In the genomic region with DNA sequence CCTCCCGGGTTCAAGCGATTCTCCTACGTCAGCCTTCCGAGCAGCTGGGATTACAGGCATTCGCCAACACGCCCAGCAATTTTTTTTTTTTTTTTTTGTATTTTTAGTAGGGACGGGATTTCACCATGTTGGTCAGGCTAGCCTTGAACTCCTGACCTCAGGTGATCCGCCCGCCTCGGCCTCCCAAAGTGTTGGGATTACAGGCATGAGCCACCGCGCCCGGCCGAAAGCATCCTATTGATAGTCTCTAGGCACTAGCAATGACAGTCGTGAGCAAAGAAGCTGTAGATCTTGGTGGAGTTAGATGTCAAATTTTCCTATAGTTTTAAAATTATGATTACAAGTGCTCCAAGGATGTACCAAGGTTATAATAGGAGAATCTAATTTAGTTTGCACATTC, we compare ENCODE assay signal across 8 cellular contexts. TPM values are rescaled to one million over a fixed set of nuclear protein-coding genes. Genes with fewer than 3 reads are reported as not detected.
A peak's percentile ranks its signal among the peaks of the same experiment; 100 is the strongest.
DNase-seq lines count a peak whose midpoint lies in the region; ATAC-seq and TF ChIP-seq lines count a peak whose summit lies in the region.
"Not testable (repeated sequence)": the region's sequence is repeated elsewhere in the genome, so short reads cannot be mapped to it uniquely, and the experiment has no call there.

No MANE protein-coding gene starts in this region.

- H3K27ac Mint-ChIP-seq in CD4-positive, CD25-positive, alpha-beta regulatory T cell; T-cell; activated naive CD8-positive, alpha-beta T cell; nephron progenitor cell: not testable (repeated sequence)
- H3K27ac Mint-ChIP-seq in effector memory CD8-positive, alpha-beta T cell: peak overlapping the region in 1 of 2 donors; percentile 41
- H3K27ac Mint-ChIP-seq in naive B cell: peak overlapping the region in 1 of 6 donors; percentile 29
- peak overlapping the region; percentile 5 for H3K27ac Mint-ChIP-seq in stimulated activated naive B cell treated with anti-CD40 and anti-IgM and Interleukin-4, amounts not matched to agents 10 μg/mL and 1 μg/mL and 100 μg/mL, for 72 hours

- POLR2A ChIA-PET in T-cell (lab: Charles Lee): not testable (repeated sequence)

- not testable (repeated sequence) for H3K27me3 ChIP-seq in CD4-positive, CD25-positive, alpha-beta regulatory T cell (ENCODE audit: control insufficient read depth, insufficient read depth, low read length); DND-41 (ENCODE audit: insufficient read depth, low read length, poor library complexity)

- not testable (repeated sequence) for H3K9ac ChIP-seq in DND-41 (ENCODE audit: low read depth, low read length)

- CTCF ChIA-PET in T-cell (lab: Charles Lee): interaction anchor here (0.6 to 0.7 kb wide), 2 partner anchors 32 to 527 kb away, joined by 3 to 4 read pairs; no protein-coding TSS in a partner anchor

- not testable (repeated sequence) for H3K4me3 ChIP-seq in CD4-positive, CD25-positive, alpha-beta regulatory T cell (ENCODE audit: low read depth, low read length); DND-41 (ENCODE audit: low read depth in 1 of 2, low read length in 2 of 2)

- not testable (repeated sequence) for H3K9me3 Mint-ChIP-seq in CD4-positive, CD25-positive, alpha-beta regulatory T cell; T-cell; activated naive CD8-positive, alpha-beta T cell (ENCODE audit: low read depth); effector memory CD8-positive, alpha-beta T cell; naive B cell; nephron progenitor cell; stimulated activated naive B cell treated with anti-CD40 and anti-IgM and Interleukin-4, amounts not matched to agents 10 μg/mL and 1 μg/mL and 100 μg/mL, for 72 hours

- DNase-seq in CD4-positive, CD25-positive, alpha-beta regulatory T cell; DND-41; T-cell; effector memory CD8-positive, alpha-beta T cell; naive B cell; nephron progenitor cell; stimulated activated naive B cell treated with anti-CD40 and anti-IgM and Interleukin-4, amounts not matched to agents 10 μg/mL and 1 μg/mL and 100 μg/mL, for 72 hours: not testable (repeated sequence)

- peak overlapping the region in 3 of 4 donors; percentile 22 to 55 (median 29) for H3K4me3 Mint-ChIP-seq in CD4-positive, CD25-positive, alpha-beta regulatory T cell
- H3K4me3 Mint-ChIP-seq in T-cell (peak overlapping the region in 2 of 3 donors; percentile 1 to 6), naive B cell (peak overlapping the region in 5 of 8 donors; percentile 9 to 71 (median 25)), nephron progenitor cell (peak overlapping the region; percentile 20)
- peak overlapping the region; percentile 13 for H3K4me3 Mint-ChIP-seq in activated naive CD8-positive, alpha-beta T cell
- H3K4me3 Mint-ChIP-seq in effector memory CD8-positive, alpha-beta T cell: peak overlapping the region; percentile 29 to 44
- peak overlapping the region in 1 of 2 donors; percentile 30 for H3K4me3 Mint-ChIP-seq in stimulated activated naive B cell treated with anti-CD40 and anti-IgM and Interleukin-4, amounts not matched to agents 10 μg/mL and 1 μg/mL and 100 μg/mL, for 72 hours

- not testable (repeated sequence) for H4K20me1 ChIP-seq in DND-41 (ENCODE audit: insufficient read depth, low read length)

- not testable (repeated sequence) for H3K27ac ChIP-seq in CD4-positive, CD25-positive, alpha-beta regulatory T cell (ENCODE audit: insufficient read depth, low read length, poor library complexity, severe bottlenecking); DND-41 (ENCODE audit: low read length)

- peaks cover 11% of the 10 kb centered on the region for H3K4me1 ChIP-seq in CD4-positive, CD25-positive, alpha-beta regulatory T cell (ENCODE audit: control insufficient read depth, insufficient read depth, low read length, poor library complexity, severe bottlenecking)
- peaks cover 21% of the 10 kb centered on the region for H3K4me1 ChIP-seq in DND-41 (ENCODE audit: insufficient read depth, low read length)

- H3K79me2 ChIP-seq in DND-41 (ENCODE audit: insufficient read depth, low read length): peaks cover 36% of the 10 kb centered on the region

- peak overlapping the region; percentile 61 for H2AFZ ChIP-seq in DND-41 (ENCODE audit: low read depth, low read length)

- not testable (repeated sequence) for H3K27me3 Mint-ChIP-seq in CD4-positive, CD25-positive, alpha-beta regulatory T cell; T-cell; activated naive CD8-positive, alpha-beta T cell; effector memory CD8-positive, alpha-beta T cell; stimulated activated naive B cell treated with anti-CD40 and anti-IgM and Interleukin-4, amounts not matched to agents 10 μg/mL and 1 μg/mL and 100 μg/mL, for 72 hours
- H3K27me3 Mint-ChIP-seq in naive B cell (peaks cover 0 to 11% (median 4%) of the 10 kb centered on the region in 3 donors), nephron progenitor cell (ENCODE audit: low read depth, poor library complexity) (peaks cover 37% of the 10 kb centered on the region)

- ATAC-seq in CD4-positive, CD25-positive, alpha-beta regulatory T cell (ENCODE audit: low read depth in 2 of 2); DND-41 (ENCODE audit: insufficient read depth, low read depth); T-cell (replicated peaks in 1 of 4); effector memory CD8-positive, alpha-beta T cell (replicated peaks); naive B cell (ENCODE audit: low read depth in 2 of 2); stimulated activated naive B cell treated with anti-CD40 and anti-IgM and Interleukin-4, amounts not matched to agents 10 μg/mL and 1 μg/mL and 100 μg/mL, for 72 hours (replicated peaks): not testable (repeated sequence)

- not testable (repeated sequence) for H3K36me3 Mint-ChIP-seq in CD4-positive, CD25-positive, alpha-beta regulatory T cell; T-cell; activated naive CD8-positive, alpha-beta T cell; naive B cell; nephron progenitor cell (ENCODE audit: low read depth); stimulated activated naive B cell treated with anti-CD40 and anti-IgM and Interleukin-4, amounts not matched to agents 10 μg/mL and 1 μg/mL and 100 μg/mL, for 72 hours
- H3K36me3 Mint-ChIP-seq in effector memory CD8-positive, alpha-beta T cell (ENCODE audit: insufficient read depth): peaks cover 17% of the 10 kb centered on the region

- not testable (repeated sequence) for TF ChIP-seq CTCF in DND-41 (IDR thresholded peaks at IDR 0.05; ENCODE audit: borderline replicate concordance, extremely low read depth, low read length, poor library complexity, severe bottlenecking); nephron progenitor cell (IDR thresholded peaks at IDR 0.05)

- not testable (repeated sequence) for H3K9me3 ChIP-seq in CD4-positive, CD25-positive, alpha-beta regulatory T cell (ENCODE audit: control insufficient read depth in 2 of 2, low read length in 2 of 2); DND-41 (ENCODE audit: insufficient read depth, low read length, severe bottlenecking)

- H3K36me3 ChIP-seq in CD4-positive, CD25-positive, alpha-beta regulatory T cell (ENCODE audit: control insufficient read depth, insufficient read depth, low read length); DND-41 (ENCODE audit: insufficient read depth, low read length): not testable (repeated sequence)

- H3K4me1 Mint-ChIP-seq in CD4-positive, CD25-positive, alpha-beta regulatory T cell: peaks cover 4 to 20% (median 8%) of the 10 kb centered on the region in 4 donors
- peaks cover 8 to 19% (median 16%) of the 10 kb centered on the region in 3 donors for H3K4me1 Mint-ChIP-seq in T-cell
- H3K4me1 Mint-ChIP-seq in activated naive CD8-positive, alpha-beta T cell (ENCODE audit: low read depth): peaks cover 10% of the 10 kb centered on the region
- H3K4me1 Mint-ChIP-seq in effector memory CD8-positive, alpha-beta T cell (ENCODE audit: low read depth in 2 of 2): not testable (repeated sequence)
- peaks cover 6 to 22% (median 8%) of the 10 kb centered on the region in 3 donors for H3K4me1 Mint-ChIP-seq in naive B cell
- peaks cover 26% of the 10 kb centered on the region for H3K4me1 Mint-ChIP-seq in nephron progenitor cell
- H3K4me1 Mint-ChIP-seq in stimulated activated naive B cell treated with anti-CD40 and anti-IgM and Interleukin-4, amounts not matched to agents 10 μg/mL and 1 μg/mL and 100 μg/mL, for 72 hours: peaks cover 3 to 17% of the 10 kb centered on the region in 2 donors

- H3K4me2 ChIP-seq in DND-41 (ENCODE audit: insufficient read depth, low read length): not testable (repeated sequence)

RNA-seq across cellular contexts. Expression of gene ZC3HC1, which starts 1.1 kb away (rescaled TPM):
- total RNA-seq in CD4-positive, CD25-positive, alpha-beta regulatory T cell: 12.9 TPM
- polyA plus RNA-seq in CD4-positive, CD25-positive, alpha-beta regulatory T cell: 10 to 100 TPM; 14.8 to 20.7 (median 16.2) TPM
- total RNA-seq in T-cell: 10 to 100 TPM; 12.1 to 17.9 (median 16.7) TPM
- polyA plus RNA-seq in naive B cell (ENCODE audit: low read depth in 6 of 6): 10 to 100 TPM in 5 of 6 donors, 1 to 10 TPM in 1; 8.4 to 38.8 (median 11.9) TPM

RNA-seq across cellular contexts. Expression of gene KLHDC10, which starts 18.1 kb away (rescaled TPM):
- total RNA-seq in CD4-positive, CD25-positive, alpha-beta regulatory T cell: 16.8 TPM
- 1 to 10 TPM; 1.3 to 4.7 (median 2.0) TPM for polyA plus RNA-seq in CD4-positive, CD25-positive, alpha-beta regulatory T cell
- 10 to 100 TPM; 15.2 to 20.5 (median 16.4) TPM for total RNA-seq in T-cell
- 1 to 10 TPM; 1.4 to 6.5 (median 3.5) TPM for polyA plus RNA-seq in naive B cell (ENCODE audit: low read depth in 6 of 6)
